In genomic region chr2:15790326-15790725, GRCh38 we compare ENCODE assay signal across 29 cellular contexts.
"Had no signal": no experiment of that assay in that cellular context is flagged by ENCODE, and none has a peak within 500 bp of the region (broad histone marks: within the 10 kb centered on the region; RNA-seq: fewer than 3 reads in every experiment).

No MANE protein-coding gene starts in this region.

- H3K4me3 ChIP-seq: ovary, psoas muscle, right lobe of liver, sigmoid colon, suprapubic skin, testis, tibial artery, transverse colon, upper lobe of right lung, uterus had no signal

- H3K79me2 ChIP-seq: parathyroid adenoma had no signal

- H3K27ac ChIP-seq: ovary, parathyroid adenoma, psoas muscle, right lobe of liver, sigmoid colon, suprapubic skin, testis, tibial artery, transverse colon, upper lobe of right lung, uterus had no signal

- H3K27me3 Mint-ChIP-seq: stimulated activated naive CD8-positive, alpha-beta T cell treated with anti-CD3 and anti-CD28 coated beads, Interleukin-15, amount 100 ng/mL, for 72 hours; type B pancreatic cell had no signal

- H3K4me1 ChIP-seq: parathyroid adenoma, psoas muscle, right lobe of liver, sigmoid colon, suprapubic skin, tibial artery, transverse colon, upper lobe of right lung, uterus had no signal

- H3K36me3 ChIP-seq: ovary, right lobe of liver, sigmoid colon, suprapubic skin, tibial artery, transverse colon, upper lobe of right lung, uterus had no signal

- H3K9me3 Mint-ChIP-seq: naive thymus-derived CD8-positive, alpha-beta T cell; nephron progenitor cell; stimulated activated naive CD8-positive, alpha-beta T cell treated with anti-CD3 and anti-CD28 coated beads, Interleukin-15, amount 100 ng/mL, for 72 hours; type B pancreatic cell had no signal

- H3K27me3 ChIP-seq: ovary, right lobe of liver, sigmoid colon, testis, transverse colon, upper lobe of right lung, uterus had no signal

- DNase-seq: naive thymus-derived CD8-positive, alpha-beta T cell; nephron progenitor cell; occipital lobe; ovary; psoas muscle; right cardiac atrium; right lobe of liver; sigmoid colon; small intestine; stimulated activated CD4-positive, alpha-beta T cell treated with anti-CD3 and anti-CD28 coated beads, Interleukin-12 subunit alpha, Interleukin-12 subunit beta, amount 100 ng/mL, for 4 hours; stimulated activated CD4-positive, alpha-beta T cell treated with anti-CD3 and anti-CD28 coated beads, Interleukin-1b, Interleukin-23, amount 100 ng/mL, for 48 hours; stimulated activated CD4-positive, alpha-beta T cell treated with anti-CD3 and anti-CD28 coated beads, Interleukin-4, amount 100 ng/mL, for 1 hour; stimulated activated CD4-positive, alpha-beta T cell treated with anti-CD3 and anti-CD28 coated beads, Interleukin-4, amount 100 ng/mL, for 4 hours; stimulated activated CD8-positive, alpha-beta memory T cell treated with anti-CD3 and anti-CD28 coated beads, Interleukin-4, amount 100 ng/mL, for 48 hours; stimulated activated naive CD4-positive, alpha-beta T cell; stimulated activated naive CD8-positive, alpha-beta T cell treated with anti-CD3 and anti-CD28 coated beads, Interleukin-15, amount 100 ng/mL, for 72 hours; stimulated activated naive CD8-positive, alpha-beta T cell treated with anti-CD3 and anti-CD28 coated beads, Interleukin-15, Interleukin-2, amounts not matched to agents 100 U/mL and 50 U/mL, for 24 hours; substantia nigra; testis; tibial artery; transverse colon; upper lobe of right lung; uterus had no signal

- H2AFZ ChIP-seq: parathyroid adenoma had no signal

- H3K27ac Mint-ChIP-seq: naive thymus-derived CD8-positive, alpha-beta T cell; natural killer cell treated with Interleukin-12 subunit alpha and Interleukin-12 subunit beta and Interleukin-15 and Interleukin-18, amount 100 ng/mL, for 72 hours; nephron progenitor cell; stimulated activated memory B cell treated with anti-CD40 and anti-IgM and Interleukin-4, amounts not matched to agents 10 μg/mL and 1 μg/mL and 100 μg/mL, for 72 hours; stimulated activated naive CD8-positive, alpha-beta T cell treated with anti-CD3 and anti-CD28 coated beads, Interleukin-15, amount 100 ng/mL, for 72 hours; type B pancreatic cell had no signal

- FAIRE-seq: small intestine had no signal

- H3K36me3 Mint-ChIP-seq: naive thymus-derived CD8-positive, alpha-beta T cell; natural killer cell treated with Interleukin-12 subunit alpha and Interleukin-12 subunit beta and Interleukin-15 and Interleukin-18, amount 100 ng/mL, for 72 hours; stimulated activated memory B cell treated with anti-CD40 and anti-IgM and Interleukin-4, amounts not matched to agents 10 μg/mL and 1 μg/mL and 100 μg/mL, for 72 hours; type B pancreatic cell had no signal

- H3K9ac ChIP-seq: parathyroid adenoma had no signal

- H3K4me1 Mint-ChIP-seq: naive thymus-derived CD8-positive, alpha-beta T cell; stimulated activated memory B cell treated with anti-CD40 and anti-IgM and Interleukin-4, amounts not matched to agents 10 μg/mL and 1 μg/mL and 100 μg/mL, for 72 hours; stimulated activated naive CD8-positive, alpha-beta T cell treated with anti-CD3 and anti-CD28 coated beads, Interleukin-15, amount 100 ng/mL, for 72 hours had no signal

- H3K4me3 Mint-ChIP-seq: naive thymus-derived CD8-positive, alpha-beta T cell; natural killer cell treated with Interleukin-12 subunit alpha and Interleukin-12 subunit beta and Interleukin-15 and Interleukin-18, amount 100 ng/mL, for 72 hours; nephron progenitor cell; neural crest cell; stimulated activated memory B cell treated with anti-CD40 and anti-IgM and Interleukin-4, amounts not matched to agents 10 μg/mL and 1 μg/mL and 100 μg/mL, for 72 hours; stimulated activated naive CD8-positive, alpha-beta T cell treated with anti-CD3 and anti-CD28 coated beads, Interleukin-15, amount 100 ng/mL, for 72 hours; type B pancreatic cell had no signal

- H3K9me3 ChIP-seq: ovary, psoas muscle, right lobe of liver, sigmoid colon, suprapubic skin, testis, tibial artery, transverse colon, upper lobe of right lung, uterus had no signal

- ATAC-seq: naive thymus-derived CD8-positive, alpha-beta T cell; psoas muscle; stimulated activated memory B cell treated with anti-CD40 and anti-IgM and Interleukin-4, amounts not matched to agents 10 μg/mL and 1 μg/mL and 100 μg/mL, for 72 hours; stimulated activated naive CD8-positive, alpha-beta T cell treated with anti-CD3 and anti-CD28 coated beads, Interleukin-15, amount 100 ng/mL, for 72 hours; stimulated activated naive CD8-positive, alpha-beta T cell treated with anti-CD3 and anti-CD28 coated beads, Interleukin-15, Interleukin-2, amounts not matched to agents 100 U/mL and 50 U/mL, for 24 hours; upper lobe of right lung had no signal
